ENCODE assay signal across 10 cellular contexts in genomic region chr2:24722141-24722790, GRCh38.
DNase-seq lines count a peak whose midpoint lies in the region; ATAC-seq and TF ChIP-seq lines count a peak whose summit lies in the region.
"Had no signal": no experiment of that assay in that cellular context is flagged by ENCODE, and none has a peak within 500 bp of the region (broad histone marks: within the 10 kb centered on the region; RNA-seq: fewer than 3 reads in every experiment).

No MANE protein-coding gene starts in this region.

- in situ Hi-C loops in transverse colon (cut with MboI; ENCODE audit: low pct_ligation_motif_present in 1 of 4, low pct_unique_long_range_greater_than_20kb in 1 of 4, low sequenced_read_pairs in 3 of 4), result no loop called here

- TF ChIP-seq POLR2A in transverse colon (IDR thresholded peaks at IDR 0.05), result no peak

- peak overlapping the region; percentile 29 to 56 (median 52) for H3K27ac ChIP-seq in transverse colon
- H3K27ac ChIP-seq: SJSA1 had no signal

- intact Hi-C loops in transverse colon (cut with DNase I; ENCODE audit: low total_unique reads), result no loop called here

- no peak overlapping the region for H3K4me3 ChIP-seq in transverse colon
- H3K4me3 ChIP-seq: SJSA1 had no signal

- ATAC-seq in GM19395 (IDR thresholded peaks at IDR 0.05; ENCODE audit: unreplicated experiment) (no peak), GM18498 (IDR thresholded peaks at IDR 0.05; ENCODE audit: unreplicated experiment) (no peak)

- H3K36me3 ChIP-seq in transverse colon, result peaks cover 0 to 6% (median 1%) of the 10 kb centered on the region in 4 donors
- H3K36me3 ChIP-seq: SJSA1 had no signal

- TF ChIP-seq CTCF in transverse colon (IDR thresholded peaks at IDR 0.05), result no peak

- DNase-seq in NCI-H69 (lab: John Stamatoyannopoulos, UW) (peak; percentile 3), dermis blood vessel endothelial cell (peak; percentile 4), myocyte (ENCODE audit: low read depth) (peak; percentile 34), transverse colon (no peak), NCI-H526 treated with DMSO at 0.1 percent for 48 hours (lab: John Stamatoyannopoulos, UW) (no peak)
- DNase-seq: CD4-positive, alpha-beta memory T cell; NK-92 treated with Interleukin-12 subunit alpha and Interleukin-12 subunit beta, amount 100 ng/mL, for 24 hours had no signal

- TF ChIP-seq EP300 in transverse colon (IDR thresholded peaks at IDR 0.05; ENCODE audit: low read depth), result no peak

- no peaks in the 10 kb centered on the region for H3K27me3 ChIP-seq in transverse colon
- H3K27me3 ChIP-seq: SJSA1 had no signal

- H3K9me3 ChIP-seq in transverse colon, result no peaks in the 10 kb centered on the region
- H3K9me3 ChIP-seq: SJSA1 had no signal

- H3K4me1 ChIP-seq in transverse colon, result peaks cover 4 to 16% (median 12%) of the 10 kb centered on the region in 4 donors

- 82 to 89% methylated on average over 3 of the region's 3 CpGs for WGBS in transverse colon (ENCODE audit: low coverage in 1 of 2), 2 donors

Comparison
In these comparisons a context has a peak if more than half of its experiments do, and no peak if none do; other contexts are left out.
1. DNase-seq: peak in NCI-H69 (single experiment), dermis blood vessel endothelial cell (single experiment) and myocyte (single experiment); none in transverse colon (single experiment) and NCI-H526 treated with DMSO at 0.1 percent for 48 hours (single experiment).